Comparison of ENCODE assay signal across 1 cellular context in the genomic region with DNA sequence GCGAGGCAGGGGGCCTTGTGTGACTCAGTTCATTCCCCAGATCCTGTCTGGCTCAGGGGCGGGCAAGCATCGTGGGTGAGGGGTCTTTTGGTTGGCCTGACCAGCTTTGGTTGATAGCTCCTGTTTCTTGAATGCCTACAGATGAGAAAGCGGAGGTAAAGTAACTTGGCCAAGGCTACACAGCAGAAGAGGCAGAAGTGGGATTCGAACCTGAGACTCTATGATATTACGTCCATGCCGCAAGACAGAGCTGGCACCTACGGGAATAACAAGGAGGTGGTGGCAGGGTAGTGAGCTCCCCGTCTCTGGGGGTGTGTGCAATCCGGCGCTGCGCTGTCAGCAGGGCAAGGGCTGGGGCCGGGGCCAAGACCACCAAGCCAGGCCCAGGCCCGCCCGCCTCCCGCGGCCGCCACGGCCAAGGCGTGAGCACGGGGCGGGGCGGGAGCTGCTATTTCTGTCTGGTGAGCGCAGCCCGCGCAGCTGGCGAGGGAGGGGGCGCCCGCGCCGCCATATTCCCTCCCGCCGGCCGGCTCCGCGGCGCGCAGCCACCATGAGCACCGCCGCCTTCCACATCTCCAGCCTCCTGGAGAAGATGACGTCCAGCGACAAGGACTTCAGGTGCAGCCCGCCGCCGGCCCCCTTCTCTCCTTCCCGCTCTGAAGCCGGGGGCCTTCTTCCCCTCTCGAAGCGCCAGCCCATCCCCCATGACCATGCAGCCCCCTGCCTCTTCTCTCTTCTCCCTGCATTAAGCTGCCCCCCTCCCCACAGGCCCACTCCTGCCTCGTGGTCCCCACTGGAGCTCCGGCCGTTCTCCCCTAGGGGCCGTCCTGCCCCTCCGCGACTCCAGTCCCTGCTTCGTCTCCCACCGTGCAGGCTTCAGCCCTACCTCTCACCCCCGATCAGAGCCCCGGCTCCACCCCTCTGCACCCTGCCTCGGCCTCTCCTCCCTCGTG.
A peak's percentile ranks its signal among the peaks of the same experiment; 100 is the strongest.
TF ChIP-seq lines count a peak whose summit lies in the region.

TSS of gene CAND2 (plus strand) at position 510 of the 953 bp plus-strand sequence. CDS start at position 551, 41 bp downstream.

TF ChIP-seq in K562, 482 proteins besides CTCF, POLR2A, EP300 and RAD21 (continued from another document and continues in another):
- TF ChIP-seq, protein P1, sequence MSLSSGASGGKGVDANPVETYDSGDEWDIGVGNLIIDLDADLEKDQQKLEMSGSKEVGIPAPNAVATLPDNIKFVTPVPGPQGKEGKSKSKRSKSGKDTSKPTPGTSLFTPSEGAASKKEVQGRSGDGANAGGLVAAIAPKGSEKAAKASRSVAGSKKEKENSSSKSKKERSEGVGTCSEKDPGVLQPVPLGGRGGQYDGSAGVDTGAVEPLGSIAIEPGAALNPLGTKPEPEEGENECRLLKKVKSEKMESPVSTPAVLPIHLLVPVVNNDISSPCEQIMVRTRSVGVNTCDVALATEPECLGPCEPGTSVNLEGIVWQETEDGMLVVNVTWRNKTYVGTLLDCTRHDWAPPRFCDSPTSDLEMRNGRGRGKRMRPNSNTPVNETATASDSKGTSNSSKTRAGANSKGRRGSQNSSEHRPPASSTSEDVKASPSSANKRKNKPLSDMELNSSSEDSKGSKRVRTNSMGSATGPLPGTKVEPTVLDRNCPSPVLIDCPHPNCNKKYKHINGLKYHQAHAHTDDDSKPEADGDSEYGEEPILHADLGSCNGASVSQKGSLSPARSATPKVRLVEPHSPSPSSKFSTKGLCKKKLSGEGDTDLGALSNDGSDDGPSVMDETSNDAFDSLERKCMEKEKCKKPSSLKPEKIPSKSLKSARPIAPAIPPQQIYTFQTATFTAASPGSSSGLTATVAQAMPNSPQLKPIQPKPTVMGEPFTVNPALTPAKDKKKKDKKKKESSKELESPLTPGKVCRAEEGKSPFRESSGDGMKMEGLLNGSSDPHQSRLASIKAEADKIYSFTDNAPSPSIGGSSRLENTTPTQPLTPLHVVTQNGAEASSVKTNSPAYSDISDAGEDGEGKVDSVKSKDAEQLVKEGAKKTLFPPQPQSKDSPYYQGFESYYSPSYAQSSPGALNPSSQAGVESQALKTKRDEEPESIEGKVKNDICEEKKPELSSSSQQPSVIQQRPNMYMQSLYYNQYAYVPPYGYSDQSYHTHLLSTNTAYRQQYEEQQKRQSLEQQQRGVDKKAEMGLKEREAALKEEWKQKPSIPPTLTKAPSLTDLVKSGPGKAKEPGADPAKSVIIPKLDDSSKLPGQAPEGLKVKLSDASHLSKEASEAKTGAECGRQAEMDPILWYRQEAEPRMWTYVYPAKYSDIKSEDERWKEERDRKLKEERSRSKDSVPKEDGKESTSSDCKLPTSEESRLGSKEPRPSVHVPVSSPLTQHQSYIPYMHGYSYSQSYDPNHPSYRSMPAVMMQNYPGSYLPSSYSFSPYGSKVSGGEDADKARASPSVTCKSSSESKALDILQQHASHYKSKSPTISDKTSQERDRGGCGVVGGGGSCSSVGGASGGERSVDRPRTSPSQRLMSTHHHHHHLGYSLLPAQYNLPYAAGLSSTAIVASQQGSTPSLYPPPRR (CRISPR knock-in tag; IDR thresholded peaks at IDR 0.05; ENCODE audit: borderline replicate concordance): peak; percentile 49; the same call in 1 of the 2 replicates
- TF ChIP-seq DPF2 (IDR thresholded peaks at IDR 0.05) (no peak), EP400 (IDR thresholded peaks at IDR 0.05) (peak; percentile 77; the same call in 1 of the 2 replicates), MAX (CRISPR knock-in tag; IDR thresholded peaks at IDR 0.05) (peak; percentile 61), SAP30 (IDR thresholded peaks at IDR 0.05; ENCODE audit: borderline replicate concordance, insufficient read depth, low read depth, low read length, poor library complexity, severe bottlenecking) (no peak), MXI1 (IDR thresholded peaks at IDR 0.05; ENCODE audit: low read depth, low read length) (no peak), ZNF512 (tag; IDR thresholded peaks at IDR 0.05) (no peak), ARID1B (IDR thresholded peaks at IDR 0.05) (0 out of 2 replicates have a peak, but pooled peaks have one; percentile 25), ZBTB2 (IDR thresholded peaks at IDR 0.05) (0 out of 2 replicates have a peak, but pooled peaks have one; percentile 19), ZBTB1 (CRISPR knock-in tag; IDR thresholded peaks at IDR 0.05; ENCODE audit: borderline replicate concordance, low read depth) (no peak), MBD2 (IDR thresholded peaks at IDR 0.05; ENCODE audit: borderline replicate concordance, low read depth) (no peak), TEAD2 (tag; IDR thresholded peaks at IDR 0.05) (no peak), PHB (CRISPR knock-in tag; IDR thresholded peaks at IDR 0.05) (no peak), TCF15 (CRISPR knock-in tag; IDR thresholded peaks at IDR 0.05) (no peak), ETV6 (IDR thresholded peaks at IDR 0.05; ENCODE audit: borderline replicate concordance in 1 of 2, low read depth in 2 of 2, low read length in 1 of 2) (no peak), ETV6 (CRISPR knock-in tag; IDR thresholded peaks at IDR 0.05; ENCODE audit: borderline replicate concordance) (no peak), NFYB (IDR thresholded peaks at IDR 0.05; ENCODE audit: extremely low read depth, insufficient read length) (no peak), ZNF584 (CRISPR knock-in tag; IDR thresholded peaks at IDR 0.05; ENCODE audit: low read depth) (no peak), SIN3A (IDR thresholded peaks at IDR 0.05; ENCODE audit: borderline replicate concordance in 2 of 2, control insufficient read depth in 1 of 2, low read depth in 2 of 2, low read length in 2 of 2) (0 out of 4 replicates have a peak, but pooled peaks of 1 of the 2 experiments have one; percentile 56), ZNF311 (CRISPR knock-in tag; IDR thresholded peaks at IDR 0.05) (0 out of 2 replicates have a peak, but pooled peaks have one; percentile 45), KDM5B (IDR thresholded peaks at IDR 0.05; ENCODE audit: insufficient replicate concordance, low read depth, low read length) (peak; percentile 57), ZNF785 (CRISPR knock-in tag; IDR thresholded peaks at IDR 0.05) (no peak), ETS2 (tag; IDR thresholded peaks at IDR 0.05; ENCODE audit: borderline replicate concordance, poor library complexity, severe bottlenecking) (no peak), ILF3 (IDR thresholded peaks at IDR 0.05; ENCODE audit: borderline replicate concordance) (no peak)
- TF ChIP-seq, protein P2, sequence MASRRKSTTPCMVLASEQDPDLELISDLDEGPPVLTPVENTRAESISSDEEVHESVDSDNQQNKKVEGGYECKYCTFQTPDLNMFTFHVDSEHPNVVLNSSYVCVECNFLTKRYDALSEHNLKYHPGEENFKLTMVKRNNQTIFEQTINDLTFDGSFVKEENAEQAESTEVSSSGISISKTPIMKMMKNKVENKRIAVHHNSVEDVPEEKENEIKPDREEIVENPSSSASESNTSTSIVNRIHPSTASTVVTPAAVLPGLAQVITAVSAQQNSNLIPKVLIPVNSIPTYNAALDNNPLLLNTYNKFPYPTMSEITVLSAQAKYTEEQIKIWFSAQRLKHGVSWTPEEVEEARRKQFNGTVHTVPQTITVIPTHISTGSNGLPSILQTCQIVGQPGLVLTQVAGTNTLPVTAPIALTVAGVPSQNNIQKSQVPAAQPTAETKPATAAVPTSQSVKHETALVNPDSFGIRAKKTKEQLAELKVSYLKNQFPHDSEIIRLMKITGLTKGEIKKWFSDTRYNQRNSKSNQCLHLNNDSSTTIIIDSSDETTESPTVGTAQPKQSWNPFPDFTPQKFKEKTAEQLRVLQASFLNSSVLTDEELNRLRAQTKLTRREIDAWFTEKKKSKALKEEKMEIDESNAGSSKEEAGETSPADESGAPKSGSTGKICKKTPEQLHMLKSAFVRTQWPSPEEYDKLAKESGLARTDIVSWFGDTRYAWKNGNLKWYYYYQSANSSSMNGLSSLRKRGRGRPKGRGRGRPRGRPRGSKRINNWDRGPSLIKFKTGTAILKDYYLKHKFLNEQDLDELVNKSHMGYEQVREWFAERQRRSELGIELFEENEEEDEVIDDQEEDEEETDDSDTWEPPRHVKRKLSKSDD (conservative IDR thresholded peaks at IDR 0.05; ENCODE audit: low read length): peak; percentile 43; the same call in 1 of the 2 replicates
- TF ChIP-seq, protein P3, sequence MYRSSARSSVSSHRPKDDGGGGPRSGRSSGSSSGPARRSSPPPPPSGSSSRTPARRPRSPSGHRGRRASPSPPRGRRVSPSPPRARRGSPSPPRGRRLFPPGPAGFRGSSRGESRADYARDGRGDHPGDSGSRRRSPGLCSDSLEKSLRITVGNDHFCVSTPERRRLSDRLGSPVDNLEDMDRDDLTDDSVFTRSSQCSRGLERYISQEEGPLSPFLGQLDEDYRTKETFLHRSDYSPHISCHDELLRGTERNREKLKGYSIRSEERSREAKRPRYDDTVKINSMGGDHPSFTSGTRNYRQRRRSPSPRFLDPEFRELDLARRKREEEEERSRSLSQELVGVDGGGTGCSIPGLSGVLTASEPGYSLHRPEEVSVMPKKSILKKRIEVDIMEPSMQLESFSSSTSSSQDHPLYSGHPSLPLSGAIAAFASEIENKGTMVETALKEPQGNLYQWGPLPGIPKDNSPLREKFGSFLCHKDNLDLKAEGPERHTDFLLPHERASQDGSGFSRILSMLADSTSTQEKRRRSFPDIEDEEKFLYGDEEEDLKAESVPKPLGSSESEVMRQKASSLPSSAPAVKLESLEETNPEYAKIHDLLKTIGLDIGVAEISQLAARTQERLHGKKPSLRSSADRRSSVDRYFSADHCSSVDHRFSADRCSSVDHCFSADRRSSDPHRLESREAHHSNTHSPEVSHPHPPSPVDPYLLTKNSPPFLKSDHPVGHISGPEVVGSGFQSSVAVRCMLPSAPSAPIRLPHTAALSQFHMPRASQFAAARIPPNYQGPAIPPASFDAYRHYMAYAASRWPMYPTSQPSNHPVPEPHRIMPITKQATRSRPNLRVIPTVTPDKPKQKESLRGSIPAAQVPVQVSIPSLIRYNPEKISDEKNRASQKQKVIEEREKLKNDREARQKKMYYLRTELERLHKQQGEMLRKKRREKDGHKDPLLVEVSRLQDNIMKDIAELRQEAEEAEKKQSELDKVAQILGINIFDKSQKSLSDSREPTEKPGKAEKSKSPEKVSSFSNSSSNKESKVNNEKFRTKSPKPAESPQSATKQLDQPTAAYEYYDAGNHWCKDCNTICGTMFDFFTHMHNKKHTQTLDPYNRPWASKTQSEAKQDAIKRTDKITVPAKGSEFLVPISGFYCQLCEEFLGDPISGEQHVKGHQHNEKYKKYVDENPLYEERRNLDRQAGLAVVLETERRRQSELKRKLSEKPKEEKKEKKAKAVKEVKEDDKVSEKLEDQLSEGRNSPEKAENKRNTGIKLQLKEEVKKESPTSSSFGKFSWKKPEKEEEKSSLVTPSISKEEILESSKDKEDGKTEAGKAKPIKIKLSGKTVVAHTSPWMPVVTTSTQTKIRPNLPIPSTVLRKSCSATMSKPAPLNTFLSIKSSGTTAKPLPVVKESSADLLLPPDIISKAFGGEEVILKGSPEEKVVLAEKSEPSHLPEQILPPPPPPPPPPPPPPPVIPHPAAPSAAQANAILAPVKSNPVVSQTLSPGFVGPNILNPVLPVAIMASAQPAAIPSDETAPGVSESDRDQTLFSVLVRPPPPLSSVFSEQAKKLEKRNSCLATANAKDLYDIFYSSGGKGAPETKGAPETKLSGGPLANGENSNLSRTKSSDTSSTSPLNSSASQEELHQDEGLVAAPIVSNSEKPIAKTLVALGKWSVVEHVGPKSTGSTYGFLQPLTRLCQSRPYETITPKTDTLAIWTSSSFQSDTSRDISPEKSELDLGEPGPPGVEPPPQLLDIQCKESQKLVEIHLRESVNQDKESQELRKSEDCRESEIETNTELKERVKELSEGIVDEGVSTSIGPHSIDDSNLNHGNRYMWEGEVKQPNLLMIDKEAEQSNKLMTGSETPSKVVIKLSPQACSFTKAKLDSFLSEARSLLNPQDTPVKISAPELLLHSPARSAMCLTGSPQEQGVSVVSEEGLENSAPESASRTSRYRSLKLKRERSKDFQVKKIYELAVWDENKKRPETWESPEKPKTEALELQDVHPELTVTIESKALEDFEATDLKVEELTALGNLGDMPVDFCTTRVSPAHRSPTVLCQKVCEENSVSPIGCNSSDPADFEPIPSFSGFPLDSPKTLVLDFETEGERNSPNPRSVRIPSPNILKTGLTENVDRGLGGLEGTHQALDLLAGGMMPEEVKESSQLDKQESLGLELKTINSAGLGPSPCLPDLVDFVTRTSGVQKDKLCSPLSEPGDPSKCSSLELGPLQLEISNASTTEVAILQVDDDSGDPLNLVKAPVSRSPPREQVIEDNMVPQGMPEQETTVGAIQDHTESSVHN (IDR thresholded peaks at IDR 0.05; ENCODE audit: borderline replicate concordance in 1 of 2, low read depth in 1 of 2): no peak
- TF ChIP-seq, protein P4, sequence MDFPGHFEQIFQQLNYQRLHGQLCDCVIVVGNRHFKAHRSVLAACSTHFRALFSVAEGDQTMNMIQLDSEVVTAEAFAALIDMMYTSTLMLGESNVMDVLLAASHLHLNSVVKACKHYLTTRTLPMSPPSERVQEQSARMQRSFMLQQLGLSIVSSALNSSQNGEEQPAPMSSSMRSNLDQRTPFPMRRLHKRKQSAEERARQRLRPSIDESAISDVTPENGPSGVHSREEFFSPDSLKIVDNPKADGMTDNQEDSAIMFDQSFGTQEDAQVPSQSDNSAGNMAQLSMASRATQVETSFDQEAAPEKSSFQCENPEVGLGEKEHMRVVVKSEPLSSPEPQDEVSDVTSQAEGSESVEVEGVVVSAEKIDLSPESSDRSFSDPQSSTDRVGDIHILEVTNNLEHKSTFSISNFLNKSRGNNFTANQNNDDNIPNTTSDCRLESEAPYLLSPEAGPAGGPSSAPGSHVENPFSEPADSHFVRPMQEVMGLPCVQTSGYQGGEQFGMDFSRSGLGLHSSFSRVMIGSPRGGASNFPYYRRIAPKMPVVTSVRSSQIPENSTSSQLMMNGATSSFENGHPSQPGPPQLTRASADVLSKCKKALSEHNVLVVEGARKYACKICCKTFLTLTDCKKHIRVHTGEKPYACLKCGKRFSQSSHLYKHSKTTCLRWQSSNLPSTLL (IDR thresholded peaks at IDR 0.05): no peak
